ENCODE assay signal across 29 cellular contexts in the genomic region with DNA sequence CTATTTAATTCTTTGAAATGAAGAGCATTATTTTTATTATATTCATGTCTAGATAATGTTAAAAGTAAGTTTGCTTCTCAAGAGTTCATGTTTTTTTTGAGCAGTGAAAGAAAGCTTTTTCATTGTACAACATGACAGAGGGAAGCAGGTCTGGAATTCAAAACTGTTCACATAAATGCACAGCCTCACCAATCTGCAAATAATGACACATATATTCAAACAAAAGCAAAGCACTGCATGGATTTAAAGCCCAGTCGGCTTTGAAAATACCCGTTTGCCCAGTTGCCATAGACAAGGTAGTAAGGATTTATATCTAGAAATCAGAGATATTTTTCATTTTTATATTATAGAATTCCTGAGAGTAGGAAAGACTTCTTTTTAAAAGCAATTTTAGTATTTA.
DNase-seq lines count a peak whose midpoint lies in the region; ATAC-seq and TF ChIP-seq lines count a peak whose summit lies in the region.
"Had no signal": no experiment of that assay in that cellular context is flagged by ENCODE, and none has a peak within 500 bp of the region (broad histone marks: within the 10 kb centered on the region; RNA-seq: fewer than 3 reads in every experiment).

No MANE protein-coding gene starts in this region.

- POLR2A ChIA-PET in Caco-2 (lab: Charles Lee) (no interaction called here), Panc1 (lab: Charles Lee) (no interaction called here)
- POLR2A ChIA-PET in activated CD4-positive, alpha-beta T cell treated with anti-CD3 and anti-CD28 coated beads for 36 hours (lab: Charles Lee), result no interaction called here

- no peak overlapping the region for H3K27ac Mint-ChIP-seq in Caco-2 (ENCODE audit: unreplicated experiment)
- H3K27ac Mint-ChIP-seq in activated CD4-positive, alpha-beta T cell treated with anti-CD3 and anti-CD28 coated beads for 36 hours, result no peak overlapping the region
- no peak overlapping the region for H3K27ac Mint-ChIP-seq in stimulated activated effector memory CD8-positive, alpha-beta T cell treated with anti-CD3 and anti-CD28 coated beads, Interleukin-12 subunit alpha, Interleukin-12 subunit beta, amount 100 ng/mL, for 72 hours
- H3K27ac Mint-ChIP-seq: B cell; CD8-positive, alpha-beta T cell; T-helper 1 cell treated with Interleukin-12 subunit alpha and Interleukin-12 subunit beta and Interleukin-4 antibody, amounts not matched to agents 30 μg/mL and 1 μg/mL, for 36 hours had no signal

- no TSS peak for BruUV-seq in Caco-2 (replicated peaks; lab: Mats Ljungman, UMichigan)
- no TSS peak for BruUV-seq in Panc1 (replicated peaks; lab: Mats Ljungman, UMichigan)

- H3K4me3 ChIP-seq in Caco-2 (ENCODE audit: low read depth, low read length) (no peak overlapping the region), Panc1 (ENCODE audit: low read depth in 2 of 2, low read length in 2 of 2) (no peak overlapping the region), esophagus squamous epithelium (no peak overlapping the region)
- H3K4me3 ChIP-seq: GM23248 had no signal

- H3K36me3 Mint-ChIP-seq in Caco-2 (ENCODE audit: insufficient read depth, unreplicated experiment), result peaks cover 6% of the 10 kb centered on the region
- H3K36me3 Mint-ChIP-seq in activated CD4-positive, alpha-beta T cell treated with anti-CD3 and anti-CD28 coated beads for 36 hours (ENCODE audit: low read depth), result no peaks in the 10 kb centered on the region
- H3K36me3 Mint-ChIP-seq in stimulated activated effector memory CD8-positive, alpha-beta T cell treated with anti-CD3 and anti-CD28 coated beads, Interleukin-12 subunit alpha, Interleukin-12 subunit beta, amount 100 ng/mL, for 72 hours, result no peaks in the 10 kb centered on the region
- H3K36me3 Mint-ChIP-seq: CD8-positive, alpha-beta T cell had no signal

- H3K9me3 Mint-ChIP-seq in Caco-2 (ENCODE audit: unreplicated experiment), result no peaks in the 10 kb centered on the region
- no peaks in the 10 kb centered on the region for H3K9me3 Mint-ChIP-seq in activated CD4-positive, alpha-beta T cell treated with anti-CD3 and anti-CD28 coated beads for 36 hours (ENCODE audit: low read depth)
- H3K9me3 Mint-ChIP-seq in stimulated activated effector memory CD8-positive, alpha-beta T cell treated with anti-CD3 and anti-CD28 coated beads, Interleukin-12 subunit alpha, Interleukin-12 subunit beta, amount 100 ng/mL, for 72 hours, result no peaks in the 10 kb centered on the region
- H3K9me3 Mint-ChIP-seq: CD8-positive, alpha-beta T cell; T-helper 1 cell treated with Interleukin-12 subunit alpha and Interleukin-12 subunit beta and Interleukin-4 antibody, amounts not matched to agents 30 μg/mL and 1 μg/mL, for 36 hours had no signal

- H3K36me3 ChIP-seq in Caco-2 (ENCODE audit: control insufficient read depth, insufficient read depth, low read length), result no peaks in the 10 kb centered on the region
- no peaks in the 10 kb centered on the region for H3K36me3 ChIP-seq in Panc1 (ENCODE audit: control insufficient read depth, insufficient read depth, low read length)
- H3K36me3 ChIP-seq in esophagus squamous epithelium, result no peaks in the 10 kb centered on the region

- no peaks in the 10 kb centered on the region for H3K9me3 ChIP-seq in Caco-2
- H3K9me3 ChIP-seq in Panc1 (ENCODE audit: control insufficient read depth, insufficient read depth, low read depth, low read length), result no peaks in the 10 kb centered on the region
- no peaks in the 10 kb centered on the region for H3K9me3 ChIP-seq in esophagus squamous epithelium
- H3K9me3 ChIP-seq: SK-N-SH had no signal

- H3K27ac ChIP-seq in Panc1 (ENCODE audit: low read length) (no peak overlapping the region), esophagus squamous epithelium (peak overlapping the region in 3 of 4 donors; percentile 59 to 79 (median 72))
- H3K27ac ChIP-seq: C4-2B, GM23248, RWPE1 had no signal

- CTCF ChIA-PET in Caco-2 (lab: Charles Lee), result interaction anchor here (1.1 kb wide), 1 partner anchor 75 kb away, joined by 3 read pairs; no protein-coding TSS in a partner anchor
- CTCF ChIA-PET in Panc1 (lab: Charles Lee), result interaction anchor here (0.7 kb wide), 1 partner anchor 171 kb away, joined by 3 read pairs; no protein-coding TSS in a partner anchor
- CTCF ChIA-PET in activated CD4-positive, alpha-beta T cell treated with anti-CD3 and anti-CD28 coated beads for 36 hours (lab: Charles Lee), result interaction anchor here (0.9 to 1.8 kb wide), 2 partner anchors 12 to 17 kb away, joined by 3 to 8 read pairs; no protein-coding TSS in a partner anchor

- H3K4me3 Mint-ChIP-seq in Caco-2 (ENCODE audit: unreplicated experiment), result peak overlapping the region; percentile 16
- no peak overlapping the region for H3K4me3 Mint-ChIP-seq in activated CD4-positive, alpha-beta T cell treated with anti-CD3 and anti-CD28 coated beads for 36 hours
- H3K4me3 Mint-ChIP-seq in stimulated activated effector memory CD8-positive, alpha-beta T cell treated with anti-CD3 and anti-CD28 coated beads, Interleukin-12 subunit alpha, Interleukin-12 subunit beta, amount 100 ng/mL, for 72 hours, result no peak overlapping the region
- H3K4me3 Mint-ChIP-seq: B cell; CD8-positive, alpha-beta T cell; T-helper 1 cell treated with Interleukin-12 subunit alpha and Interleukin-12 subunit beta and Interleukin-4 antibody, amounts not matched to agents 30 μg/mL and 1 μg/mL, for 36 hours had no signal

- H3K27me3 ChIP-seq in Caco-2 (replicated peaks; ENCODE audit: control insufficient read depth, insufficient read depth, low read length) (no peaks in the 10 kb centered on the region), Panc1 (ENCODE audit: control insufficient read depth, insufficient read depth, low read length) (no peaks in the 10 kb centered on the region), esophagus squamous epithelium (no peaks in the 10 kb centered on the region)

- TF ChIP-seq POLR2A in esophagus squamous epithelium (IDR thresholded peaks at IDR 0.05), result no peak

- in situ Hi-C loops in Panc1 (cut with HindIII; ENCODE audit: low pct_unique_long_range_greater_than_20kb, low sequenced_read_pairs), result no loop called here

- WGBS in esophagus squamous epithelium, 2 donors, result 38 to 64% methylated on average over 2 of the region's 2 CpGs

- TF ChIP-seq CTCF in Caco-2 (IDR thresholded peaks at IDR 0.05; ENCODE audit: insufficient read depth in 1 of 2, low read depth in 1 of 2, low read length in 1 of 2, severe bottlenecking in 1 of 2, unreplicated experiment in 1 of 2) (no peak), Panc1 (IDR thresholded peaks at IDR 0.05) (no peak), esophagus squamous epithelium (IDR thresholded peaks at IDR 0.05) (no peak)

- no peaks in the 10 kb centered on the region for H3K27me3 Mint-ChIP-seq in Caco-2 (ENCODE audit: insufficient read depth, unreplicated experiment)
- no peaks in the 10 kb centered on the region for H3K27me3 Mint-ChIP-seq in activated CD4-positive, alpha-beta T cell treated with anti-CD3 and anti-CD28 coated beads for 36 hours
- H3K27me3 Mint-ChIP-seq: B cell had no signal

- H3K4me1 ChIP-seq in Caco-2, result peaks cover 16% of the 10 kb centered on the region
- H3K4me1 ChIP-seq in Panc1 (ENCODE audit: control insufficient read depth, insufficient read depth, low read length), result no peaks in the 10 kb centered on the region
- peaks cover 2 to 65% (median 4%) of the 10 kb centered on the region in 3 donors for H3K4me1 ChIP-seq in esophagus squamous epithelium

- DNase-seq in Caco-2 (peak in 1 of 2 experiments; percentile 44), HT-29 (ENCODE audit: low spot score) (peak; percentile 58), Panc1 (ENCODE audit: low read depth, low spot score) (no peak), esophagus squamous epithelium (lab: John Stamatoyannopoulos, UW) (no peak), cerebellum (ENCODE audit: low spot score) (no peak), DMS153 (lab: John Stamatoyannopoulos, UW) (no peak)
- DNase-seq in activated CD4-positive, alpha-beta T cell treated with anti-CD3 and anti-CD28 coated beads for 36 hours, result no peak
- DNase-seq in stimulated activated effector memory CD8-positive, alpha-beta T cell treated with anti-CD3 and anti-CD28 coated beads, Interleukin-12 subunit alpha, Interleukin-12 subunit beta, amount 100 ng/mL, for 72 hours (ENCODE audit: low spot score in 2 of 2), result no peak
- DNase-seq: CD8-positive, alpha-beta T cell; DMS 273 treated with DMSO at 0.1 percent for 48 hours; GM23248; H7; IMR-90; KG1; NCI-H1048; NCI-H1417 treated with DMSO at 0.1 percent for 48 hours; NCI-H1694 treated with DMSO at 0.1 percent for 48 hours; NCI-H2081; NCI-H2171 treated with DMSO at 0.1 percent for 48 hours; NCI-H524; NCI-H774; NK-92 treated with Interleukin-12 subunit alpha and Interleukin-12 subunit beta, amount 100 ng/mL, for 24 hours; SHP77 treated with DMSO at 0.1 percent for 48 hours; SK-N-SH; SW 1271 had no signal

- H3K4me1 Mint-ChIP-seq in Caco-2 (ENCODE audit: low read depth, unreplicated experiment), result peaks cover 26% of the 10 kb centered on the region
- no peaks in the 10 kb centered on the region for H3K4me1 Mint-ChIP-seq in activated CD4-positive, alpha-beta T cell treated with anti-CD3 and anti-CD28 coated beads for 36 hours
- H3K4me1 Mint-ChIP-seq in stimulated activated effector memory CD8-positive, alpha-beta T cell treated with anti-CD3 and anti-CD28 coated beads, Interleukin-12 subunit alpha, Interleukin-12 subunit beta, amount 100 ng/mL, for 72 hours, result no peaks in the 10 kb centered on the region
- H3K4me1 Mint-ChIP-seq: B cell had no signal

- ATAC-seq in Panc1, result peak; percentile 78; the same call in 1 of the 2 replicates
- no peak for ATAC-seq in activated CD4-positive, alpha-beta T cell treated with anti-CD3 and anti-CD28 coated beads for 36 hours
- no peak for ATAC-seq in stimulated activated effector memory CD8-positive, alpha-beta T cell treated with anti-CD3 and anti-CD28 coated beads, Interleukin-12 subunit alpha, Interleukin-12 subunit beta, amount 100 ng/mL, for 72 hours
- ATAC-seq: CD8-positive, alpha-beta T cell had no signal

- intact Hi-C loops in Caco-2 (cut with micrococcal nuclease; ENCODE audit: unreplicated experiment), result loop anchor here (1.0 kb wide), 1 partner anchor 9 kb away; no protein-coding TSS in a partner anchor
- intact Hi-C loops in Panc1 (cut with micrococcal nuclease; ENCODE audit: unreplicated experiment), result no loop called here
- intact Hi-C loops in esophagus squamous epithelium (cut with DNase I), result no loop called here
- intact Hi-C loops in activated CD4-positive, alpha-beta T cell treated with anti-CD3 and anti-CD28 coated beads for 36 hours (cut with DNase I, micrococcal nuclease), result no loop called here
